1 cellular context compared by ENCODE assay signal in the genomic region with DNA sequence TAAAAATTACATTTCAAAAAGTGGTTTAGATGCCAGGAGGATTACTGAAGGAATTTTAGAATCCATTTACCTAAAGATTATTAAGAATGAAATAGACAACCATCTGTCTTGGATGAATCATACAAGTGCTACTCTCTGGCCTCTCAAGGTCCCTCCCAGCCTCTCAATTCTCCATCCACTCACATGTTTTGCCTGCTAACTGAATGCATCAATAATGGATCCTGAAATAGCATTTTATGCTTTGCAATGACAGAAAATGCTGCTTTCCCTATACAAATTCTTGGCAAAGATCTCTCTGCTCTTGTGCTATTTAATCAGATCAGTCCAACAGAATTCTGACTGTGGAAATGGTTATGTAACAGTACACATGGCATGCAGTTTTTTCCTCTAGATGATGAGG.
TF ChIP-seq lines count a peak whose summit lies in the region.

No MANE protein-coding gene starts in this region.

TF ChIP-seq in SK-N-SH treated with all-trans-retinoic acid at 6 μM for 48 hours, 23 proteins besides CTCF, POLR2A, EP300 and RAD21 (continued from another document):
- TF ChIP-seq, protein P1, sequence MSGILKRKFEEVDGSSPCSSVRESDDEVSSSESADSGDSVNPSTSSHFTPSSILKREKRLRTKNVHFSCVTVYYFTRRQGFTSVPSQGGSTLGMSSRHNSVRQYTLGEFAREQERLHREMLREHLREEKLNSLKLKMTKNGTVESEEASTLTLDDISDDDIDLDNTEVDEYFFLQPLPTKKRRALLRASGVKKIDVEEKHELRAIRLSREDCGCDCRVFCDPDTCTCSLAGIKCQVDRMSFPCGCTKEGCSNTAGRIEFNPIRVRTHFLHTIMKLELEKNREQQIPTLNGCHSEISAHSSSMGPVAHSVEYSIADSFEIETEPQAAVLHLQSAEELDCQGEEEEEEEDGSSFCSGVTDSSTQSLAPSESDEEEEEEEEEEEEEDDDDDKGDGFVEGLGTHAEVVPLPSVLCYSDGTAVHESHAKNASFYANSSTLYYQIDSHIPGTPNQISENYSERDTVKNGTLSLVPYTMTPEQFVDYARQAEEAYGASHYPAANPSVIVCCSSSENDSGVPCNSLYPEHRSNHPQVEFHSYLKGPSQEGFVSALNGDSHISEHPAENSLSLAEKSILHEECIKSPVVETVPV (CRISPR knock-in tag; IDR thresholded peaks at IDR 0.05) = 0 out of 2 replicates have a peak, but pooled peaks have one; percentile 31
- TF ChIP-seq, protein P2, sequence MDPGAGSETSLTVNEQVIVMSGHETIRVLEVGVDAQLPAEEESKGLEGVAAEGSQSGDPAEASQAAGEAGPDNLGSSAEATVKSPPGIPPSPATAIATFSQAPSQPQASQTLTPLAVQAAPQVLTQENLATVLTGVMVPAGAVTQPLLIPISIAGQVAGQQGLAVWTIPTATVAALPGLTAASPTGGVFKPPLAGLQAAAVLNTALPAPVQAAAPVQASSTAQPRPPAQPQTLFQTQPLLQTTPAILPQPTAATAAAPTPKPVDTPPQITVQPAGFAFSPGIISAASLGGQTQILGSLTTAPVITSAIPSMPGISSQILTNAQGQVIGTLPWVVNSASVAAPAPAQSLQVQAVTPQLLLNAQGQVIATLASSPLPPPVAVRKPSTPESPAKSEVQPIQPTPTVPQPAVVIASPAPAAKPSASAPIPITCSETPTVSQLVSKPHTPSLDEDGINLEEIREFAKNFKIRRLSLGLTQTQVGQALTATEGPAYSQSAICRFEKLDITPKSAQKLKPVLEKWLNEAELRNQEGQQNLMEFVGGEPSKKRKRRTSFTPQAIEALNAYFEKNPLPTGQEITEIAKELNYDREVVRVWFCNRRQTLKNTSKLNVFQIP (CRISPR knock-in tag; IDR thresholded peaks at IDR 0.05; ENCODE audit: borderline replicate concordance, low read depth) = 0 out of 2 replicates have a peak, but pooled peaks have one; percentile 8
TF ChIP-seq in SK-N-SH treated with all-trans-retinoic acid at 6 μM for 48 hours: peak in this region for 6.
